Comparison of ENCODE assay signal across 1 cellular context in genomic region chr15:71572452-71573053, GRCh38.
A peak's percentile ranks its signal among the peaks of the same experiment; 100 is the strongest.
TF ChIP-seq lines count a peak whose summit lies in the region.

No MANE protein-coding gene starts in this region.

TF ChIP-seq in HCT116, 20 proteins besides CTCF, POLR2A, EP300 and RAD21 (continued from another document):
- TF ChIP-seq REST (IDR thresholded peaks at IDR 0.05; ENCODE audit: low read depth) (no peak), POLR2AphosphoS5 (IDR thresholded peaks at IDR 0.05; ENCODE audit: low read depth, low read length) (0 out of 2 replicates have a peak, but pooled peaks have one; percentile 11), TCF7L2 (IDR thresholded peaks at IDR 0.05; ENCODE audit: borderline replicate concordance, extremely low read depth, insufficient read depth, insufficient read length) (peak; percentile 69)
